ENCODE assay signal across 18 cellular contexts in the genomic region with DNA sequence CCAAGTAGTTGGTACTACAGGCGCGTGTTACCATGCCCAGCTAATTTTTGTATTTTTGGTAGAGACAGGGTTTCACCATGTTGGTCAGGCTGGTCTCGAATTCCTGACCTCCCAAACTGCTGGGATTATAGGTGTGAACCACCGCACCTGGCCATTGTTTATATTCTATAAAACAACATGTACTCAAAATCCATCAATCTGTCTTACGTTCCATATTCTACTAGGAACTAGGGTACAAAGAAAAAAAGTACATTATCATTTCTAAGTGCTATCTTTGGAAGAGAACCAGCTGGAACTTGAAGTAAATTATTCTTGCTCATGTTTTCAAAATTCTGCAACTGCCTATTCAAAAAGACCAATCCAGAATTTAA. TPM values are rescaled to one million over a fixed set of nuclear protein-coding genes. Genes with fewer than 3 reads are reported as not detected.
DNase-seq lines count a peak whose midpoint lies in the region; ATAC-seq and TF ChIP-seq lines count a peak whose summit lies in the region.
"Had no signal": no experiment of that assay in that cellular context is flagged by ENCODE, and none has a peak within 500 bp of the region (broad histone marks: within the 10 kb centered on the region; RNA-seq: fewer than 3 reads in every experiment).

No MANE protein-coding gene starts in this region.

- H3K36me3 ChIP-seq in ascending aorta (peaks cover 23 to 25% of the 10 kb centered on the region in 2 donors), esophagus muscularis mucosa (peaks cover 6 to 41% (median 16%) of the 10 kb centered on the region in 4 donors), thoracic aorta (peaks cover 4% of the 10 kb centered on the region)

- H3K27me3 Mint-ChIP-seq in nephron (ENCODE audit: low read depth): no peaks in the 10 kb centered on the region
- H3K27me3 Mint-ChIP-seq: CD4-positive, CD25-positive, alpha-beta regulatory T cell had no signal

- ATAC-seq in thoracic aorta (ENCODE audit: insufficient number of reproducible peaks, low FRiP score, low read depth): no peak

- H3K4me1 ChIP-seq in ascending aorta (peaks cover 0 to 18% of the 10 kb centered on the region in 2 donors), esophagus muscularis mucosa (peaks cover 42 to 85% (median 66%) of the 10 kb centered on the region in 4 donors), thoracic aorta (ENCODE audit: control insufficient read depth in 1 of 2, low read depth in 2 of 2) (peaks cover 19 to 44% of the 10 kb centered on the region in 2 donors)

- intact Hi-C loops in ascending aorta (cut with DNase I): no loop called here
- intact Hi-C loops in esophagus muscularis mucosa (cut with DNase I): no loop called here

- H3K4me3 ChIP-seq in ascending aorta: no peak overlapping the region
- H3K4me3 ChIP-seq in esophagus muscularis mucosa: no peak overlapping the region
- H3K4me3 ChIP-seq in thoracic aorta: peak overlapping the region; percentile 30

- H3K27ac Mint-ChIP-seq in nephron: peak overlapping the region; percentile 39 to 69 (median 43)

- H3K36me3 Mint-ChIP-seq in nephron (ENCODE audit: low read depth): peaks cover 20% of the 10 kb centered on the region

- no peaks in the 10 kb centered on the region for H3K9me3 Mint-ChIP-seq in nephron
- H3K9me3 Mint-ChIP-seq: CD4-positive, CD25-positive, alpha-beta regulatory T cell had no signal

- H3K4me3 Mint-ChIP-seq in nephron: no peak overlapping the region
- H3K4me3 Mint-ChIP-seq: CD4-positive, CD25-positive, alpha-beta regulatory T cell had no signal

- H3K27ac ChIP-seq in ascending aorta (peak overlapping the region; percentile 35 to 44), esophagus muscularis mucosa (replicated peaks in 1 of 4) (peak overlapping the region; percentile 40 to 69 (median 57)), thoracic aorta (peak overlapping the region; percentile 7 to 8)

- H3K9me3 ChIP-seq in ascending aorta (no peaks in the 10 kb centered on the region), esophagus muscularis mucosa (no peaks in the 10 kb centered on the region), thoracic aorta (no peaks in the 10 kb centered on the region)

- TF ChIP-seq EP300 in esophagus muscularis mucosa (IDR thresholded peaks at IDR 0.05): no peak

- H3K4me1 Mint-ChIP-seq in nephron: peaks cover 18% of the 10 kb centered on the region

- TF ChIP-seq CTCF in ascending aorta (IDR thresholded peaks at IDR 0.05) (no peak), esophagus muscularis mucosa (IDR thresholded peaks at IDR 0.05) (no peak), nephron (IDR thresholded peaks at IDR 0.05; ENCODE audit: unreplicated experiment in 3 of 3) (no peak), thoracic aorta (IDR thresholded peaks at IDR 0.05) (no peak)

- H3K27me3 ChIP-seq in ascending aorta: no peaks in the 10 kb centered on the region
- no peaks in the 10 kb centered on the region for H3K27me3 ChIP-seq in esophagus muscularis mucosa
- H3K27me3 ChIP-seq in thoracic aorta (replicated peaks; ENCODE audit: insufficient read depth): no peaks in the 10 kb centered on the region

- WGBS in esophagus muscularis mucosa: 52% methylated on average over 5 of the region's 5 CpGs

- TF ChIP-seq POLR2A in esophagus muscularis mucosa (IDR thresholded peaks at IDR 0.05; ENCODE audit: low read depth): no peak

- DNase-seq in ascending aorta (ENCODE audit: low spot score in 2 of 2): no peak
- DNase-seq in esophagus muscularis mucosa (ENCODE audit: extremely low spot score): no peak
- no peak for DNase-seq in thoracic aorta (ENCODE audit: low spot score)
- no peak for DNase-seq in GOT3 (lab: John Stamatoyannopoulos, UW)
- DNase-seq in cerebellar nuclear complex (lab: John Stamatoyannopoulos, UW): no peak
- no peak for DNase-seq in stimulated activated naive CD4-positive, alpha-beta T cell treated with Interleukin-2 at 50 U/mL for 16 hours (lab: John Stamatoyannopoulos, UW)
- DNase-seq: CD4-positive, CD25-positive, alpha-beta regulatory T cell; DMS 273 treated with DMSO at 0.1 percent for 48 hours; DMS79 treated with DMSO at 0.1 percent for 48 hours; Karpas-422; MV-4-11; NCI-H1105 treated with DMSO at 0.1 percent for 48 hours; NCI-H1694; NCI-H2081 treated with DMSO at 0.1 percent for 48 hours; NCI-H2171 treated with DMSO at 0.1 percent for 48 hours; NCI-H526; OCI-M1 had no signal

RNA-seq across cellular contexts. Expression of gene SPPL2A, which starts 15.3 kb away (rescaled TPM):
- total RNA-seq in ascending aorta (785 TPM), esophagus muscularis mucosa (100 to 1,000 TPM; 122 to 132 (median 128) TPM), thoracic aorta (100 to 1,000 TPM; 281 to 500 TPM)
